In genomic region chr21:38925923-38926322, GRCh38 we compare ENCODE assay signal across 8 cellular contexts.
DNase-seq lines count a peak whose midpoint lies in the region; ATAC-seq, FAIRE-seq and TF ChIP-seq lines count a peak whose summit lies in the region.

No MANE protein-coding gene starts in this region.

- DNase-seq in astrocyte of the spinal cord (ENCODE audit: low read depth, low spot score) (peak; percentile 94), kidney tubule cell (ENCODE audit: low spot score) (peak; percentile 86), thyroid gland (no peak), GM12891 (ENCODE audit: insufficient read length, low spot score) (no peak), cerebellar nuclear complex (lab: John Stamatoyannopoulos, UW) (no peak)

- H3K4me1 ChIP-seq in thyroid gland: peaks cover 0 to 27% of the 10 kb centered on the region in 2 donors

- intact Hi-C loops in thyroid gland (cut with DNase I): loop anchor here (10.0 kb wide), 1 partner anchor 121 kb away; the partner anchor contains the start of gene ETS2

- no peaks in the 10 kb centered on the region for H3K27me3 ChIP-seq in thyroid gland

- H3K9me3 ChIP-seq in KOPT-K1 (ENCODE audit: insufficient read depth, low read length, poor library complexity, severe bottlenecking): peaks cover 12% of the 10 kb centered on the region
- no peaks in the 10 kb centered on the region for H3K9me3 ChIP-seq in thyroid gland

- H3K27ac ChIP-seq in KOPT-K1 (ENCODE audit: low read depth, low read length, poor library complexity, severe bottlenecking): peak overlapping the region; percentile 80
- H3K27ac ChIP-seq in thyroid gland: peak overlapping the region in 2 of 3 donors; percentile 6 to 7

- TF ChIP-seq CTCF in astrocyte of the spinal cord (IDR thresholded peaks at IDR 0.05; ENCODE audit: low read depth, low read length) (no peak), thyroid gland (IDR thresholded peaks at IDR 0.05) (no peak)

- ATAC-seq in GM18502 (IDR thresholded peaks at IDR 0.05; ENCODE audit: poor library complexity, unreplicated experiment) (no peak), HG02852 (IDR thresholded peaks at IDR 0.05; ENCODE audit: unreplicated experiment) (no peak)

- in situ Hi-C loops in astrocyte of the spinal cord (cut with HindIII; ENCODE audit: low sequenced_read_pairs): loop anchor here (25.0 kb wide), 1 partner anchor 114 kb away; the partner anchor contains the start of gene ETS2

- no peak overlapping the region for H3K4me3 ChIP-seq in astrocyte of the spinal cord (ENCODE audit: low read depth, low read length)
- no peak overlapping the region for H3K4me3 ChIP-seq in thyroid gland (replicated peaks in 1 of 3)

- TF ChIP-seq POLR2A in thyroid gland (IDR thresholded peaks at IDR 0.05): no peak
- no peak for TF ChIP-seq POLR2A in GM12891 (IDR thresholded peaks at IDR 0.05; ENCODE audit: low read depth, low read length)

- H3K36me3 ChIP-seq in KOPT-K1 (ENCODE audit: insufficient read depth, low read length) (no peaks in the 10 kb centered on the region), thyroid gland (no peaks in the 10 kb centered on the region)

- WGBS in thyroid gland, 2 donors: 43 to 59% methylated on average over 7 of the region's 7 CpGs

- no peak for FAIRE-seq in GM12891 (lab: Jason Lieb, UNC)

TF ChIP-seq in GM12891, 5 proteins besides CTCF, POLR2A, EP300 and RAD21:
- TF ChIP-seq POLR2AphosphoS5 (IDR thresholded peaks at IDR 0.05; ENCODE audit: low read depth, low read length) (no peak), PAX5 (IDR thresholded peaks at IDR 0.05; ENCODE audit: insufficient read depth, low read length, severe bottlenecking) (no peak), TAF1 (IDR thresholded peaks at IDR 0.05; ENCODE audit: low read depth, low read length) (no peak), POU2F2 (IDR thresholded peaks at IDR 0.05; ENCODE audit: low read depth, low read length) (no peak), SPI1 (IDR thresholded peaks at IDR 0.05; ENCODE audit: low read depth, low read length) (no peak)
TF ChIP-seq in GM12891: peak in this region for 0.

Comparison
In these comparisons a context has a peak if more than half of its experiments do, and no peak if none do; other contexts are left out.
1. DNase-seq: peak in astrocyte of the spinal cord (single experiment) and kidney tubule cell (single experiment); none in thyroid gland (0 of 2), GM12891 (single experiment) and cerebellar nuclear complex (0 of 2).